ENCODE assay signal across 9 cellular contexts in the genomic region with DNA sequence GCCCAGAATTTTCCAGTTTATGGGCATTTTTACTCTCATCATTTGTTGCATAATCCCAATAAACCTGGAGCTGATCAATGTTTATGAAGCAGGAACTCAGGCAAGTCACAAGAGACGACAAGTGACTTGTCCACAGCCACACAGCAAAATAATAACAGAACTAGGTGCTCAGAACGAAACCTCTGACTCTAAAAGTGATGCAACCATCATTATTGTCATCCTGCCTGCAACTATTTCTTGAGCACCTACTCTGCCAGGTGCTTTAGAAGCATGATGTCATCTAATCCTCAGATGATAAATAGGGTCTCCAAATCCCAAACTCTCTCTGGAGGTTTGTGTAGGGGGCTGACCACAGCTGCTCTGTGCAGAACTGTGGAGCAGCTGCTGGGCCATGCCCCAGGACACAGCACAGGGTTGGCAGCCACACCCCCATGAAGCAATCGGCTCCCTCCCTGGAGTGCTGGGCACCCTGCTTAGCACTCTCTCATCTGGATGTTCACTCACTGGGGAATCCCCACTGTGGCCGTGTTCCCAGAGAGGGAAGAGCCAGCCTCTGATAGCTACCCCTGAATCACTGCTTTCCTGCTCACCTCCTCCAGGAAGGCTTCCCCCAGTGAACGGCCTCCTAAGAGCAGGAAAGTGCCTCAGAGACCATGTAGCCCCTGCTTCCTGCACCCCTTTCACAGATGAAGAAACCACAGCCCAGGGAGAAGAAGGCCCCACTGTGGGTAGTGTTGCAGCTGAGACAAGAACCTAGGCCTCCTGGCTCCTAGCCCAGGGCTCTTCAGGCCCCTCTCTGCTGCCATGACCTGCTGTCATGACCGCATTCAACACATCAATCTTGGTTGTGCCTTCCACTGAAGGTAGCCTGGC. TPM values are rescaled to one million over a fixed set of nuclear protein-coding genes. Genes with fewer than 3 reads are reported as not detected.
A peak's percentile ranks its signal among the peaks of the same experiment; 100 is the strongest.
DNase-seq lines count a peak whose midpoint lies in the region; ATAC-seq and TF ChIP-seq lines count a peak whose summit lies in the region.
"Had no signal": no experiment of that assay in that cellular context is flagged by ENCODE, and none has a peak within 500 bp of the region (broad histone marks: within the 10 kb centered on the region; RNA-seq: fewer than 3 reads in every experiment).

No MANE protein-coding gene starts in this region.

- peaks cover 0 to 38% (median 4%) of the 10 kb centered on the region in 3 donors for H3K36me3 Mint-ChIP-seq in CD8-positive, alpha-beta memory T cell
- H3K36me3 Mint-ChIP-seq in immature natural killer cell = peaks cover 0 to 5% (median 5%) of the 10 kb centered on the region in 3 donors

- no peaks in the 10 kb centered on the region for H3K9me3 ChIP-seq in CD8-positive, alpha-beta memory T cell (ENCODE audit: low read length)
- H3K9me3 ChIP-seq in RWPE2 (ENCODE audit: severe bottlenecking) = no peaks in the 10 kb centered on the region
- H3K9me3 ChIP-seq: adrenal gland had no signal

- H3K4me3 ChIP-seq in CD8-positive, alpha-beta memory T cell (ENCODE audit: low read length) = peak overlapping the region; percentile 93
- no peak overlapping the region for H3K4me3 ChIP-seq in RWPE2 (ENCODE audit: severe bottlenecking)
- H3K4me3 ChIP-seq: adrenal gland had no signal

- peaks cover 0 to 1% of the 10 kb centered on the region in 2 donors for H3K27me3 Mint-ChIP-seq in CD8-positive, alpha-beta memory T cell
- peaks cover 0 to 1% (median 0%) of the 10 kb centered on the region in 3 donors for H3K27me3 Mint-ChIP-seq in immature natural killer cell (ENCODE audit: low read depth in 3 of 3)

- peaks cover 39% of the 10 kb centered on the region for H3K4me1 ChIP-seq in CD8-positive, alpha-beta memory T cell (ENCODE audit: insufficient read depth, low read length)
- no peaks in the 10 kb centered on the region for H3K4me1 ChIP-seq in RWPE2 (ENCODE audit: insufficient read depth, poor library complexity, severe bottlenecking)

- H3K36me3 ChIP-seq in CD8-positive, alpha-beta memory T cell (ENCODE audit: insufficient read depth, low read length) = no peaks in the 10 kb centered on the region
- no peaks in the 10 kb centered on the region for H3K36me3 ChIP-seq in RWPE2 (ENCODE audit: low read depth)
- H3K36me3 ChIP-seq: adrenal gland had no signal

- H3K4me1 Mint-ChIP-seq in CD8-positive, alpha-beta memory T cell = peaks cover 66 to 80% (median 72%) of the 10 kb centered on the region in 3 donors
- H3K4me1 Mint-ChIP-seq in immature natural killer cell = peaks cover 81 to 90% of the 10 kb centered on the region in 2 donors

- H3K27ac ChIP-seq in CD8-positive, alpha-beta memory T cell (ENCODE audit: low read depth, low read length) = peak overlapping the region; percentile 41
- H3K27ac ChIP-seq in RWPE2 (ENCODE audit: poor library complexity, severe bottlenecking) = no peak overlapping the region

- no peak for TF ChIP-seq CTCF in RWPE2 (IDR thresholded peaks at IDR 0.05; ENCODE audit: poor library complexity, severe bottlenecking)

- ATAC-seq in GM21381 (IDR thresholded peaks at IDR 0.05; ENCODE audit: unreplicated experiment) (peak; percentile 35), RWPE2 (ENCODE audit: low read depth) (peak; percentile 35; the same call in 2 of the 3 replicates), HG02938 (IDR thresholded peaks at IDR 0.05; ENCODE audit: unreplicated experiment) (no peak), HG03354 (IDR thresholded peaks at IDR 0.05; ENCODE audit: poor library complexity, severe bottlenecking, unreplicated experiment) (no peak)

- H3K27ac Mint-ChIP-seq in CD8-positive, alpha-beta memory T cell = peak overlapping the region; percentile 76 to 97 (median 92)
- H3K27ac Mint-ChIP-seq in immature natural killer cell = peak overlapping the region; percentile 78 to 97 (median 94)

- peak overlapping the region; percentile 87 to 98 (median 93) for H3K4me3 Mint-ChIP-seq in CD8-positive, alpha-beta memory T cell
- H3K4me3 Mint-ChIP-seq in immature natural killer cell = peak overlapping the region; percentile 84 to 97 (median 95)

- CTCF ChIA-PET in CD8-positive, alpha-beta memory T cell (lab: Charles Lee) = interaction anchor here (1.0 to 3.8 kb wide), 3 partner anchors 9 to 126 kb away, joined by 4 to 30 read pairs (median 22); no protein-coding TSS in a partner anchor

- POLR2A ChIA-PET in CD8-positive, alpha-beta memory T cell (lab: Charles Lee) = interaction anchor here (0.6 to 0.8 kb wide), 2 partner anchors 34 to 478 kb away, joined by 4 read pairs; no protein-coding TSS in a partner anchor

- H3K9me3 Mint-ChIP-seq in CD8-positive, alpha-beta memory T cell = no peaks in the 10 kb centered on the region
- H3K9me3 Mint-ChIP-seq in immature natural killer cell = no peaks in the 10 kb centered on the region

- peak in 1 of 5 donors; percentile 8 for DNase-seq in CD8-positive, alpha-beta memory T cell
- DNase-seq in RWPE2 (ENCODE audit: low spot score) (no peak), immature natural killer cell (peak in 1 of 3 donors; percentile 33), activated gamma-delta T cell treated with Interleukin-2 at 50 U/mL for 16 hours (no peak), AML-193 (lab: John Stamatoyannopoulos, UW) (no peak)

- no peaks in the 10 kb centered on the region for H3K27me3 ChIP-seq in CD8-positive, alpha-beta memory T cell (ENCODE audit: insufficient read depth, low read length, poor library complexity, severe bottlenecking)
- no peaks in the 10 kb centered on the region for H3K27me3 ChIP-seq in RWPE2 (ENCODE audit: insufficient read depth, poor library complexity, severe bottlenecking)
- H3K27me3 ChIP-seq: adrenal gland had no signal

RNA-seq across cellular contexts. Expression of a gene that starts 2.1 kb away (rescaled TPM):
- 1 to 10 TPM; 2.8 to 2.9 TPM for total RNA-seq in CD8-positive, alpha-beta memory T cell
- polyA plus RNA-seq in CD8-positive, alpha-beta memory T cell = 5.6 TPM
- polyA plus RNA-seq in immature natural killer cell = 10 to 100 TPM in 1 of 3 donors, 1 to 10 TPM in 2; 5.2 to 13.7 (median 5.6) TPM

RNA-seq across cellular contexts. Expression of a gene that starts 34.7 kb away (rescaled TPM):
- 1 to 10 TPM; 7.9 to 8.2 TPM for total RNA-seq in CD8-positive, alpha-beta memory T cell
- polyA plus RNA-seq in CD8-positive, alpha-beta memory T cell = 3.2 TPM
- 1 to 10 TPM in 2 of 3 donors, under 1 TPM in 1; 0.89 to 4.0 (median 3.3) TPM for polyA plus RNA-seq in immature natural killer cell

Comparison
In these comparisons a context has a peak if more than half of its experiments do, and no peak if none do; other contexts are left out.
1. ATAC-seq: peak in GM21381 (single experiment) and RWPE2 (single experiment); none in HG02938 (single experiment) and HG03354 (single experiment).